ENCODE assay signal across 8 cellular contexts in the genomic region with DNA sequence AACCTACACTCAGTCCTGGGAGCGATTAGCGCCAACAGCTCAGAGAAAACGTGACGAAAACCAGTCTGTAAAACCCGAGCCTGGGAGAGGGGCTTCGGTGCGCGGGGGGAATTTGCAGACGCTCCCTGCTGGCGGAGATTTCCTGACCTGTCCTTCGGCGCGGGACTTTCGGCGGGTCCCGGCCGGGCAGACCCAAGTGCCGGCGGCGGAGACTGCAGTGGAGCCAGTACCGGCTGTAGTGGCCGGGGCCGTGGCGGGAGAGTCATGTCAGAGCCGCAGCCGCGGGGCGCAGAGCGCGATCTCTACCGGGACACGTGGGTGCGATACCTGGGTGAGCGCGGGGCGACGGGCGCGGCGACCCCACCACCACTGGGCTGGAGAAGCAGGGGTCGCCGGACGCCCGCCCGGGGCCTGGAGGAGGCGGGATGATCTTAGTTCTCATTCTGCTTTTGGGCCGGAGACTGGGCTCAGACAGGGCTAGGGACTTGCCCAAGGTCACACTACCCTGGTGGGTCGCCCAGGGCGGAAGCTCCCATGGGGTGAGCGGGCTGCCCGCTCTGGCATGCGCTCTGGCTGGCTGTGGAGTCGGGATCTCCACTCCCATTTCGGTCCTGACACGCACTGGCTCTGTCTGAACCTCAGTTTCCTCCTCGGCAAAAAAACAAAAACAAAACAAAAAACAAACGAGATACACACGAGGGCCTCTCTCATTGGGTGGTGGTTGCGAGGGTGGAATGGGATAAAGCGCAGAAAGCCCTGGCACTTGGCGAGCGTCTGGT. TPM values are rescaled to one million over a fixed set of nuclear protein-coding genes. Genes with fewer than 3 reads are reported as not detected.
DNase-seq lines count a peak whose midpoint lies in the region; TF ChIP-seq lines count a peak whose summit lies in the region.

A gene with protein sequence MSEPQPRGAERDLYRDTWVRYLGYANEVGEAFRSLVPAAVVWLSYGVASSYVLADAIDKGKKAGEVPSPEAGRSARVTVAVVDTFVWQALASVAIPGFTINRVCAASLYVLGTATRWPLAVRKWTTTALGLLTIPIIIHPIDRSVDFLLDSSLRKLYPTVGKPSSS (plus strand): TSS at position 153 of the 779 bp plus-strand sequence. CDS start 112 bp downstream, at position 265.

- H3K9me3 Mint-ChIP-seq in activated CD4-positive, alpha-beta memory T cell treated with anti-CD3 and anti-CD28 coated beads for 36 hours = no peaks in the 10 kb centered on the region

- DNase-seq in 8988T (peak; percentile 53), NCI-H345 treated with DMSO at 0.1 percent for 48 hours (lab: John Stamatoyannopoulos, UW; ENCODE audit: unreplicated experiment) (peak; percentile 16), lung microvascular endothelial cell (ENCODE audit: low read depth in 2 of 2) (peak; percentile 70 to 73), NCI-H1105 treated with DMSO at 0.1 percent for 48 hours (lab: John Stamatoyannopoulos, UW) (no peak)
- peak; percentile 56 for DNase-seq in activated CD4-positive, alpha-beta memory T cell treated with anti-CD3 and anti-CD28 coated beads for 36 hours
- DNase-seq in effector CD4-positive, alpha-beta T cell = peak; percentile 30
- DNase-seq in stimulated activated CD8-positive, alpha-beta memory T cell treated with anti-CD3 and anti-CD28 coated beads, Interleukin-4, amount 100 ng/mL, for 24 hours (ENCODE audit: low read depth) = peak; percentile 29

- CTCF ChIA-PET in activated CD4-positive, alpha-beta memory T cell treated with anti-CD3 and anti-CD28 coated beads for 36 hours (lab: Charles Lee) = interaction anchor here (0.7 to 7.5 kb wide), 15 partner anchors 9 to 312 kb away, joined by 3 to 113 read pairs (median 4); a partner anchor contains a TSS

- POLR2A ChIA-PET in activated CD4-positive, alpha-beta memory T cell treated with anti-CD3 and anti-CD28 coated beads for 36 hours (lab: Charles Lee) = interaction anchor here (1.0 to 6.0 kb wide), 8 partner anchors 9 to 160 kb away, joined by 3 to 53 read pairs (median 4); a partner anchor contains a TSS

- peak within 1 kb of the TSS; percentile 95 for H3K27ac Mint-ChIP-seq in activated CD4-positive, alpha-beta memory T cell treated with anti-CD3 and anti-CD28 coated beads for 36 hours

- intact Hi-C loops in activated CD4-positive, alpha-beta memory T cell treated with anti-CD3 and anti-CD28 coated beads for 36 hours (cut with micrococcal nuclease) = loop anchor here (1.0 to 10.0 kb wide), 5 partner anchors 9 to 261 kb away; a partner anchor contains a TSS

- peak within 1 kb of the TSS; percentile 90 for H3K4me3 Mint-ChIP-seq in activated CD4-positive, alpha-beta memory T cell treated with anti-CD3 and anti-CD28 coated beads for 36 hours

- H3K4me1 Mint-ChIP-seq in activated CD4-positive, alpha-beta memory T cell treated with anti-CD3 and anti-CD28 coated beads for 36 hours (ENCODE audit: low read depth) = peaks cover 46% of the 10 kb centered on the region

- peak; percentile 71 for TF ChIP-seq POLR2A in GM15510 (IDR thresholded peaks at IDR 0.05; ENCODE audit: borderline replicate concordance, extremely low read depth, insufficient read length)

- H3K36me3 Mint-ChIP-seq in activated CD4-positive, alpha-beta memory T cell treated with anti-CD3 and anti-CD28 coated beads for 36 hours = peaks cover 25% of the 10 kb centered on the region

- no peaks in the 10 kb centered on the region for H3K27me3 Mint-ChIP-seq in activated CD4-positive, alpha-beta memory T cell treated with anti-CD3 and anti-CD28 coated beads for 36 hours

RNA-seq across cellular contexts. Expression of the gene that starts here (rescaled TPM):
- 10 to 100 TPM; 50.5 to 54.5 TPM for total RNA-seq in activated CD4-positive, alpha-beta memory T cell treated with anti-CD3 and anti-CD28 coated beads for 36 hours
- total RNA-seq in lung microvascular endothelial cell = 17.7 and 24.0 TPM in 2 replicates
